In genomic region chr15:43329960-43330779, GRCh38 we compare ENCODE assay signal across 1 cellular context.
TF ChIP-seq lines count a peak whose summit lies in the region.

TSS of gene LCMT2 (minus strand) at chr15:43330573. CDS start at chr15:43330489, 84 bp downstream.

TF ChIP-seq in HepG2, 621 proteins besides CTCF, POLR2A, EP300 and RAD21 (continued from another document and continues in another):
- TF ChIP-seq ZNF687 (CRISPR knock-in tag; IDR thresholded peaks at IDR 0.05) (peak; percentile 98), ZNF24 (IDR thresholded peaks at IDR 0.05) (no peak), ZBTB7A (CRISPR knock-in tag; IDR thresholded peaks at IDR 0.05) (peak; percentile 62), MYNN (CRISPR knock-in tag; IDR thresholded peaks at IDR 0.05; ENCODE audit: low read depth) (peak; percentile 43; the same call in 1 of the 2 replicates), ZNF224 (CRISPR knock-in tag; IDR thresholded peaks at IDR 0.05) (no peak; the same call in none of the 2 replicates), ZSCAN20 (CRISPR knock-in tag; IDR thresholded peaks at IDR 0.05; ENCODE audit: borderline replicate concordance) (no peak; the same call in none of the 2 replicates), PLSCR1 (CRISPR knock-in tag; IDR thresholded peaks at IDR 0.05; ENCODE audit: borderline replicate concordance) (peak; percentile 75; the same call in 1 of the 2 replicates), ZNF496 (CRISPR knock-in tag; IDR thresholded peaks at IDR 0.05; ENCODE audit: insufficient replicate concordance) (no peak), ZSCAN29 (CRISPR knock-in tag; conservative IDR thresholded peaks at IDR 0.05) (0 out of 2 replicates have a peak, but pooled peaks have one; percentile 66), ZNF383 (CRISPR knock-in tag; IDR thresholded peaks at IDR 0.05; ENCODE audit: borderline replicate concordance) (no peak), ZNF652 (CRISPR knock-in tag; IDR thresholded peaks at IDR 0.05; ENCODE audit: borderline replicate concordance, low read depth) (no peak), TEAD3 (CRISPR knock-in tag; optimal IDR thresholded peaks at IDR 0.05; ENCODE audit: borderline replicate concordance) (peak; percentile 79), MYC (CRISPR knock-in tag; IDR thresholded peaks at IDR 0.05; ENCODE audit: borderline replicate concordance) (peak; percentile 88), RBM22 (optimal IDR thresholded peaks at IDR 0.05; ENCODE audit: low read length) (no peak), MED1 (CRISPR knock-in tag; IDR thresholded peaks at IDR 0.05) (peak; percentile 68), THAP8 (CRISPR knock-in tag; IDR thresholded peaks at IDR 0.05; ENCODE audit: borderline replicate concordance) (no peak), ZHX2 (IDR thresholded peaks at IDR 0.05; ENCODE audit: low read depth) (no peak), ZHX2 (CRISPR knock-in tag; IDR thresholded peaks at IDR 0.05; ENCODE audit: borderline replicate concordance) (no peak), ZBTB10 (CRISPR knock-in tag; IDR thresholded peaks at IDR 0.05; ENCODE audit: borderline replicate concordance) (no peak), POLR2G (IDR thresholded peaks at IDR 0.05; ENCODE audit: low read depth, low read length) (peak; percentile 98), ARID3A (IDR thresholded peaks at IDR 0.05; ENCODE audit: low read depth, low read length) (no peak), ZNF646 (CRISPR knock-in tag; IDR thresholded peaks at IDR 0.05) (no peak), CHD2 (IDR thresholded peaks at IDR 0.05; ENCODE audit: low read depth, low read length) (no peak), HES4 (CRISPR knock-in tag; IDR thresholded peaks at IDR 0.05; ENCODE audit: borderline replicate concordance) (peak; percentile 92), ZNF614 (CRISPR knock-in tag; IDR thresholded peaks at IDR 0.05; ENCODE audit: borderline replicate concordance) (no peak; the same call in 1 of the 2 replicates), HNRNPL (IDR thresholded peaks at IDR 0.05; ENCODE audit: low read depth, low read length) (0 out of 2 replicates have a peak, but pooled peaks have one; percentile 24), ZFP36 (IDR thresholded peaks at IDR 0.05; ENCODE audit: borderline replicate concordance, low read depth, low read length, partially characterized antibody) (no peak), U2AF2 (IDR thresholded peaks at IDR 0.05; ENCODE audit: low read depth, low read length) (0 out of 2 replicates have a peak, but pooled peaks have one; percentile 37), CBFB (CRISPR knock-in tag; IDR thresholded peaks at IDR 0.05) (peak; percentile 40; the same call in 1 of the 2 replicates), EHMT2 (IDR thresholded peaks at IDR 0.05; ENCODE audit: borderline replicate concordance, low read depth, low read length) (no peak), ZNF709 (CRISPR knock-in tag; IDR thresholded peaks at IDR 0.05) (peak; percentile 85), DR1 (CRISPR knock-in tag; IDR thresholded peaks at IDR 0.05) (no peak), ZFX (CRISPR knock-in tag; IDR thresholded peaks at IDR 0.05; ENCODE audit: low read depth) (peak; percentile 89)
